ENCODE assay signal across 1 cellular context in the genomic region with DNA sequence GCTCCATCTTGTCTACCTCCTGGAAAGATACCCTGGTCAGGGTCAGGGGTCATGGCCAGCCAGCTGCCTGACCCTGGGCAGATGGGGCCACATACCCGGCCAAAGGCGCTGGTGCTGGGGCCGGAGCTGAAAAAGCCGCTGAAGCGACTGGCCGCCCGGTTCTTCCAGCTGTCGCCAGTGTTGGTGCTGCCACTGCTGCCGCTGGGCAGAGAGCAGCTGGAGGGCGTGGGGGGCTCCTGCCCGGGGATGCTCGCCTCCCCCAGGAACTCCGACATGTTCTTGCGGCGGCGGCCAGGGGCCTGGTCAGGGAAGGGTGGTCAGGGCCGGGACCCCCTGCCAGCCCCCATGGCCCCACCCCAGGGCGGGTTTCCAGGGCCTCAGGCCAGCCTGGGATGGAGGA.
TF ChIP-seq lines count a peak whose summit lies in the region.

No MANE protein-coding gene starts in this region.

TF ChIP-seq in K562, 482 proteins besides CTCF, POLR2A, EP300 and RAD21:
- TF ChIP-seq, protein P1, sequence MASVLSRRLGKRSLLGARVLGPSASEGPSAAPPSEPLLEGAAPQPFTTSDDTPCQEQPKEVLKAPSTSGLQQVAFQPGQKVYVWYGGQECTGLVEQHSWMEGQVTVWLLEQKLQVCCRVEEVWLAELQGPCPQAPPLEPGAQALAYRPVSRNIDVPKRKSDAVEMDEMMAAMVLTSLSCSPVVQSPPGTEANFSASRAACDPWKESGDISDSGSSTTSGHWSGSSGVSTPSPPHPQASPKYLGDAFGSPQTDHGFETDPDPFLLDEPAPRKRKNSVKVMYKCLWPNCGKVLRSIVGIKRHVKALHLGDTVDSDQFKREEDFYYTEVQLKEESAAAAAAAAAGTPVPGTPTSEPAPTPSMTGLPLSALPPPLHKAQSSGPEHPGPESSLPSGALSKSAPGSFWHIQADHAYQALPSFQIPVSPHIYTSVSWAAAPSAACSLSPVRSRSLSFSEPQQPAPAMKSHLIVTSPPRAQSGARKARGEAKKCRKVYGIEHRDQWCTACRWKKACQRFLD (CRISPR knock-in tag; IDR thresholded peaks at IDR 0.05): no peak
- TF ChIP-seq MAFF (IDR thresholded peaks at IDR 0.05; ENCODE audit: low read length) (no peak), PTRF (tag; IDR thresholded peaks at IDR 0.05) (no peak)
- TF ChIP-seq, protein P2, sequence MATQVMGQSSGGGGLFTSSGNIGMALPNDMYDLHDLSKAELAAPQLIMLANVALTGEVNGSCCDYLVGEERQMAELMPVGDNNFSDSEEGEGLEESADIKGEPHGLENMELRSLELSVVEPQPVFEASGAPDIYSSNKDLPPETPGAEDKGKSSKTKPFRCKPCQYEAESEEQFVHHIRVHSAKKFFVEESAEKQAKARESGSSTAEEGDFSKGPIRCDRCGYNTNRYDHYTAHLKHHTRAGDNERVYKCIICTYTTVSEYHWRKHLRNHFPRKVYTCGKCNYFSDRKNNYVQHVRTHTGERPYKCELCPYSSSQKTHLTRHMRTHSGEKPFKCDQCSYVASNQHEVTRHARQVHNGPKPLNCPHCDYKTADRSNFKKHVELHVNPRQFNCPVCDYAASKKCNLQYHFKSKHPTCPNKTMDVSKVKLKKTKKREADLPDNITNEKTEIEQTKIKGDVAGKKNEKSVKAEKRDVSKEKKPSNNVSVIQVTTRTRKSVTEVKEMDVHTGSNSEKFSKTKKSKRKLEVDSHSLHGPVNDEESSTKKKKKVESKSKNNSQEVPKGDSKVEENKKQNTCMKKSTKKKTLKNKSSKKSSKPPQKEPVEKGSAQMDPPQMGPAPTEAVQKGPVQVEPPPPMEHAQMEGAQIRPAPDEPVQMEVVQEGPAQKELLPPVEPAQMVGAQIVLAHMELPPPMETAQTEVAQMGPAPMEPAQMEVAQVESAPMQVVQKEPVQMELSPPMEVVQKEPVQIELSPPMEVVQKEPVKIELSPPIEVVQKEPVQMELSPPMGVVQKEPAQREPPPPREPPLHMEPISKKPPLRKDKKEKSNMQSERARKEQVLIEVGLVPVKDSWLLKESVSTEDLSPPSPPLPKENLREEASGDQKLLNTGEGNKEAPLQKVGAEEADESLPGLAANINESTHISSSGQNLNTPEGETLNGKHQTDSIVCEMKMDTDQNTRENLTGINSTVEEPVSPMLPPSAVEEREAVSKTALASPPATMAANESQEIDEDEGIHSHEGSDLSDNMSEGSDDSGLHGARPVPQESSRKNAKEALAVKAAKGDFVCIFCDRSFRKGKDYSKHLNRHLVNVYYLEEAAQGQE (CRISPR knock-in tag; IDR thresholded peaks at IDR 0.05; ENCODE audit: low read depth): no peak
- TF ChIP-seq, protein P3, sequence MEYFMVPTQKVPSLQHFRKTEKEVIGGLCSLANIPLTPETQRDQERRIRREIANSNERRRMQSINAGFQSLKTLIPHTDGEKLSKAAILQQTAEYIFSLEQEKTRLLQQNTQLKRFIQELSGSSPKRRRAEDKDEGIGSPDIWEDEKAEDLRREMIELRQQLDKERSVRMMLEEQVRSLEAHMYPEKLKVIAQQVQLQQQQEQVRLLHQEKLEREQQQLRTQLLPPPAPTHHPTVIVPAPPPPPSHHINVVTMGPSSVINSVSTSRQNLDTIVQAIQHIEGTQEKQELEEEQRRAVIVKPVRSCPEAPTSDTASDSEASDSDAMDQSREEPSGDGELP (CRISPR knock-in tag; IDR thresholded peaks at IDR 0.05; ENCODE audit: borderline replicate concordance): peak; percentile 15; the same call in 1 of the 2 replicates
